11 cellular contexts compared by ENCODE assay signal in the genomic region with DNA sequence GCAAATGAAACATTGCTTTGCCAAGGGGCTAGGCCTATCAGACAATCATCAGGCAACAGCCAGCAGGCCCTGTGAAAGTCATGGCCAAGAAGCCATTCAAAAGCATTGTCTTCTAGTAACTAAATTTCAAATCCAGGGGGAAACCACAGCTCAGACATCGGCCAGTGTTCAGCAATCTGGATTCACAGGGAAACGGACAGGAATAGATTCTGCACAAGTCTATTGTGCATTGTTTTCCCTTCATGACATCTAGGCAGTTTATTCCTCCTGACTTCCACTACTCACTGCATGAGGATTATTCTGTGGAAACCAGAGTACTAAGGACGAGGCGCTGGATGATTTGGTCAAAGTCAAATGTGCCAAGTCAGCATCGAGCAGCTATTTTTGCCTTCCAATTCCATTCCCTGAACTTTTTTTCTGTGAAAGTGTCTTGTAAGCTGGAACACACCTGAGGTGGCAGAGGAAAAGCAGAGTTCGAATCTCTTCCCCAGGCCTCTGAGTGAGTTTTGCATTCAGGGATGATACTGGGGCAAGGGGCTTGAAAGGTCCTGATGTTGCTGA.
A peak's percentile ranks its signal among the peaks of the same experiment; 100 is the strongest.
DNase-seq lines count a peak whose midpoint lies in the region; ATAC-seq and TF ChIP-seq lines count a peak whose summit lies in the region.
"Had no signal": no experiment of that assay in that cellular context is flagged by ENCODE, and none has a peak within 500 bp of the region (broad histone marks: within the 10 kb centered on the region; RNA-seq: fewer than 3 reads in every experiment).

No MANE protein-coding gene starts in this region.

- peak overlapping the region; percentile 72 for H2BK5ac ChIP-seq in IMR-90 (ENCODE audit: low read depth, low read length, poor library complexity, severe bottlenecking)

- H3K4me1 ChIP-seq in ACC112 (ENCODE audit: control insufficient read depth, insufficient read depth, low read length, unreplicated experiment) = peaks cover 54% of the 10 kb centered on the region
- H3K4me1 ChIP-seq in IMR-90 (ENCODE audit: control insufficient read depth, insufficient read depth, low read length) = peaks cover 34% of the 10 kb centered on the region

- peak overlapping the region; percentile 98 for H4K91ac ChIP-seq in IMR-90 (ENCODE audit: insufficient read depth, low read depth, low read length)

- H3K4me1 Mint-ChIP-seq in MCF 10A (ENCODE audit: insufficient read depth, unreplicated experiment) (peaks cover 54% of the 10 kb centered on the region), naive B cell (peaks cover 48 to 70% (median 51%) of the 10 kb centered on the region in 3 donors)

- peaks cover 0 to 20% of the 10 kb centered on the region in 2 experiments; a peak in 3 of 4 replicates for H3K79me1 ChIP-seq in IMR-90 (ENCODE audit: low read depth in 1 of 2, low read length in 2 of 2)

- H2AFZ ChIP-seq in ACC112 (ENCODE audit: low read length, unreplicated experiment) (no peak overlapping the region), IMR-90 (replicated peaks; ENCODE audit: low read length, poor library complexity) (peak overlapping the region; percentile 90)

- H3K36me3 ChIP-seq in ACC112 (ENCODE audit: insufficient read depth, low read length) (no peaks in the 10 kb centered on the region), IMR-90 (ENCODE audit: control insufficient read depth, insufficient read depth, low read length) (no peaks in the 10 kb centered on the region)
- H3K36me3 ChIP-seq: neutrophil had no signal

- H3K9ac ChIP-seq in IMR-90 (ENCODE audit: low read depth, low read length) = no peak overlapping the region

- H3K27me3 Mint-ChIP-seq in MCF 10A (ENCODE audit: insufficient read depth, unreplicated experiment) (no peaks in the 10 kb centered on the region), naive B cell (no peaks in the 10 kb centered on the region)

- no peaks in the 10 kb centered on the region for H3K79me2 ChIP-seq in ACC112 (ENCODE audit: control insufficient read depth, insufficient read depth, low read length, unreplicated experiment)

- DNase-seq in IMR-90 (no peak), MCF 10A (ENCODE audit: unreplicated experiment) (no peak), naive B cell (no peak), middle frontal gyrus (ENCODE audit: extremely low spot score, low spot score) (no peak), germinal center (ENCODE audit: low spot score) (no peak)
- DNase-seq: COR-L47, glutamatergic neuron had no signal

- H2AK5ac ChIP-seq in IMR-90 (ENCODE audit: low read depth, low read length) = peak overlapping the region; percentile 94

- H3K27ac Mint-ChIP-seq in MCF 10A (ENCODE audit: low read depth, unreplicated experiment) (peak overlapping the region; percentile 89), naive B cell (peak overlapping the region in 4 of 6 donors; percentile 92 to 97 (median 94))

- H3K27me3 ChIP-seq in ACC112 (ENCODE audit: insufficient read depth, low read length) (no peaks in the 10 kb centered on the region), IMR-90 (ENCODE audit: control insufficient read depth, insufficient read depth, low read length) (no peaks in the 10 kb centered on the region)
- H3K27me3 ChIP-seq: neutrophil had no signal

- TF ChIP-seq POLR2A in IMR-90 (IDR thresholded peaks at IDR 0.05; ENCODE audit: low read depth, low read length) = no peak

- H3K23ac ChIP-seq in IMR-90 (ENCODE audit: low read depth, low read length) = peak overlapping the region; percentile 74

- H3K36me3 Mint-ChIP-seq in MCF 10A (ENCODE audit: insufficient read depth, unreplicated experiment) = peaks cover 12% of the 10 kb centered on the region
- peaks cover 18 to 26% of the 10 kb centered on the region in 2 donors for H3K36me3 Mint-ChIP-seq in naive B cell

- H3K4ac ChIP-seq in IMR-90 (ENCODE audit: low read depth, low read length) = peak overlapping the region; percentile 96

- peak overlapping the region; percentile 48 for H4K5ac ChIP-seq in IMR-90 (ENCODE audit: low read depth, low read length)

- peak overlapping the region; percentile 93 for H2BK20ac ChIP-seq in IMR-90 (ENCODE audit: low read depth, low read length)

- H2BK15ac ChIP-seq in IMR-90 (ENCODE audit: low read depth, low read length) = peak overlapping the region; percentile 98; the same call in 2 of the 3 replicates

- H3K4me3 Mint-ChIP-seq in MCF 10A (ENCODE audit: unreplicated experiment) (no peak overlapping the region), naive B cell (peak overlapping the region in 5 of 8 donors; percentile 62 to 80 (median 71))

- H3K9me3 Mint-ChIP-seq in MCF 10A (ENCODE audit: unreplicated experiment) (no peaks in the 10 kb centered on the region), naive B cell (peaks cover 0 to 4% (median 0%) of the 10 kb centered on the region in 7 donors)

- BruUV-seq in IMR-90 (replicated peaks; lab: Mats Ljungman, UMichigan) = no TSS peak
- no TSS peak for BruUV-seq in MCF 10A (replicated peaks; lab: Mats Ljungman, UMichigan)

- H4K8ac ChIP-seq in IMR-90 (ENCODE audit: low read depth in 2 of 2, low read length in 2 of 2) = peak overlapping the region; percentile 91 to 98; a peak in 3 of 4 replicates

- H4K20me1 ChIP-seq in IMR-90 (ENCODE audit: insufficient read depth, low read length) = peaks cover 4% of the 10 kb centered on the region; the same call in 1 of the 2 replicates

- peak overlapping the region; percentile 98 for H3K14ac ChIP-seq in IMR-90 (replicated peaks; ENCODE audit: low read depth, low read length)

- peak overlapping the region; percentile 94 for H3K27ac ChIP-seq in ACC112 (ENCODE audit: low read depth, low read length)
- peak overlapping the region; percentile 62 for H3K27ac ChIP-seq in IMR-90 (ENCODE audit: insufficient read depth, low read length)
- H3K27ac ChIP-seq: neutrophil had no signal

- peak overlapping the region; percentile 99 for H2BK120ac ChIP-seq in IMR-90 (ENCODE audit: low read depth, low read length)

- H3K4me3 ChIP-seq in ACC112 (ENCODE audit: low read depth, low read length) (no peak overlapping the region), IMR-90 (ENCODE audit: insufficient read depth, low read depth, low read length) (no peak overlapping the region)

- peak overlapping the region; percentile 73 for H2AK9ac ChIP-seq in IMR-90 (replicated peaks; ENCODE audit: low read depth, low read length, poor library complexity)

- POLR2A ChIA-PET in IMR-90 (lab: Charles Lee; ENCODE audit: unreplicated experiment) = no interaction called here
- POLR2A ChIA-PET in MCF 10A (lab: Yijun Ruan, JAX) = interaction anchor here (0.8 to 7.2 kb wide), 12 partner anchors 21 to 189 kb away, joined by 3 to 95 read pairs (median 4); a partner anchor contains a TSS

- dilution Hi-C loops in IMR-90 (cut with HindIII; ENCODE audit: low sequenced_read_pairs, unreplicated experiment) = no loop called here

- TF ChIP-seq CTCF in IMR-90 (conservative IDR thresholded peaks at IDR 0.05; ENCODE audit: low read depth, low read length) = no peak
- TF ChIP-seq CTCF in MCF 10A (IDR thresholded peaks at IDR 0.05; ENCODE audit: unreplicated experiment) = no peak

- peak overlapping the region; percentile 39; the same call in 1 of the 2 replicates for H3K56ac ChIP-seq in IMR-90 (ENCODE audit: extremely low read depth, insufficient read depth, low read length)

- peaks cover 36% of the 10 kb centered on the region for H3K9me1 ChIP-seq in IMR-90 (ENCODE audit: insufficient read depth, low read length)

- TF ChIP-seq RAD21 in IMR-90 (IDR thresholded peaks at IDR 0.05; ENCODE audit: low read length) = no peak

- intact Hi-C loops in IMR-90 (cut with micrococcal nuclease) = no loop called here
- intact Hi-C loops in MCF 10A (cut with micrococcal nuclease) = no loop called here

- ATAC-seq in IMR-90 (ENCODE audit: low read depth) (no peak), naive B cell (ENCODE audit: low read depth in 2 of 2) (no peak), HG03159 (IDR thresholded peaks at IDR 0.05; ENCODE audit: unreplicated experiment) (no peak), GM21576 (IDR thresholded peaks at IDR 0.05; ENCODE audit: unreplicated experiment) (no peak)

- H3K9me3 ChIP-seq in IMR-90 (ENCODE audit: control insufficient read depth, insufficient read depth, low read length) = no peaks in the 10 kb centered on the region
- H3K9me3 ChIP-seq: neutrophil had no signal

- no CpG with 5 or more reads among the region's 6 CpGs for WGBS in IMR-90 (ENCODE audit: extremely low coverage in 2 of 2, insufficient read length in 1 of 2), 2 experiments

- no peak overlapping the region for H3K4me2 ChIP-seq in IMR-90 (ENCODE audit: low read depth, low read length)

- in situ Hi-C loops in IMR-90 (cut with MboI; ENCODE audit: low sequenced_read_pairs) = no loop called here

- H3K18ac ChIP-seq in IMR-90 (ENCODE audit: low read depth, low read length) = peak overlapping the region; percentile 42; the same call in 1 of the 2 replicates

- CTCF ChIA-PET in IMR-90 (lab: Yijun Ruan, JAX) (interaction anchor here (1.3 to 1.6 kb wide), 2 partner anchors 17 to 179 kb away, joined by 3 read pairs; no protein-coding TSS in a partner anchor), MCF 10A (lab: Yijun Ruan, JAX) (interaction anchor here (0.7 to 1.6 kb wide), 4 partner anchors 20 to 181 kb away, joined by 3 read pairs; no protein-coding TSS in a partner anchor)

TF ChIP-seq in IMR-90, 13 proteins besides CTCF, POLR2A, EP300 and RAD21:
- TF ChIP-seq, protein P1, sequence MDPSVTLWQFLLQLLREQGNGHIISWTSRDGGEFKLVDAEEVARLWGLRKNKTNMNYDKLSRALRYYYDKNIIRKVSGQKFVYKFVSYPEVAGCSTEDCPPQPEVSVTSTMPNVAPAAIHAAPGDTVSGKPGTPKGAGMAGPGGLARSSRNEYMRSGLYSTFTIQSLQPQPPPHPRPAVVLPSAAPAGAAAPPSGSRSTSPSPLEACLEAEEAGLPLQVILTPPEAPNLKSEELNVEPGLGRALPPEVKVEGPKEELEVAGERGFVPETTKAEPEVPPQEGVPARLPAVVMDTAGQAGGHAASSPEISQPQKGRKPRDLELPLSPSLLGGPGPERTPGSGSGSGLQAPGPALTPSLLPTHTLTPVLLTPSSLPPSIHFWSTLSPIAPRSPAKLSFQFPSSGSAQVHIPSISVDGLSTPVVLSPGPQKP (IDR thresholded peaks at IDR 0.05; ENCODE audit: borderline replicate concordance, low read depth, low read length) = no peak
- TF ChIP-seq RFX5 (IDR thresholded peaks at IDR 0.05; ENCODE audit: low read depth, low read length) = no peak
- no peak for TF ChIP-seq MAZ (IDR thresholded peaks at IDR 0.05; ENCODE audit: borderline replicate concordance, low read depth, low read length)
- TF ChIP-seq, protein P2, sequence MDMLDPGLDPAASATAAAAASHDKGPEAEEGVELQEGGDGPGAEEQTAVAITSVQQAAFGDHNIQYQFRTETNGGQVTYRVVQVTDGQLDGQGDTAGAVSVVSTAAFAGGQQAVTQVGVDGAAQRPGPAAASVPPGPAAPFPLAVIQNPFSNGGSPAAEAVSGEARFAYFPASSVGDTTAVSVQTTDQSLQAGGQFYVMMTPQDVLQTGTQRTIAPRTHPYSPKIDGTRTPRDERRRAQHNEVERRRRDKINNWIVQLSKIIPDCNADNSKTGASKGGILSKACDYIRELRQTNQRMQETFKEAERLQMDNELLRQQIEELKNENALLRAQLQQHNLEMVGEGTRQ (IDR thresholded peaks at IDR 0.05; ENCODE audit: low read depth, low read length) = no peak
- TF ChIP-seq SMC3 (IDR thresholded peaks at IDR 0.05; ENCODE audit: low read depth, low read length) = no peak
- peak; percentile 96 for TF ChIP-seq MAFK (IDR thresholded peaks at IDR 0.05; ENCODE audit: low read depth, low read length)
- no peak for TF ChIP-seq CHD1 (IDR thresholded peaks at IDR 0.05; ENCODE audit: low read depth, low read length)
